In the genomic region with DNA sequence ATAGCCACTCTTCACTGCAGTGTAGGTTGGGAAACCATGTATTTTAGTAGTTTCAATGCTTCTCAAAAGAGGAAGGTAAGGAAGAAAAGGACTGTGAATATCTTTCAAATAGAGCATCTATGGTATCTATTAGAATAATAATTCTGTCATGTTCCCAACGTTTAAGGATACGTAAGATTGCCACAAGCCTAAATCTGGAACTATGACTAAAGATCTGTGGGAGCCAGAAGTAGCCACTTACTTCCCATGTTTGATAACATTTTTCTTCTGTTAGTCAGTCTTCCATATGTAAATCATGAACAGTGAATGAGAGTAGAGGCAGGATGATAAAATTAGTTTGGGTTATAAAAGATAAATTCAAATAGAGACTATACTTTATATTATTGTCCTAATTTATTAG, we compare ENCODE assay signal across 31 cellular contexts. TPM values are rescaled to one million over a fixed set of nuclear protein-coding genes. Genes with fewer than 3 reads are reported as not detected.
A peak's percentile ranks its signal among the peaks of the same experiment; 100 is the strongest.
DNase-seq lines count a peak whose midpoint lies in the region; ATAC-seq, FAIRE-seq and TF ChIP-seq lines count a peak whose summit lies in the region.
"Had no signal": no experiment of that assay in that cellular context is flagged by ENCODE, and none has a peak within 500 bp of the region (broad histone marks: within the 10 kb centered on the region; RNA-seq: fewer than 3 reads in every experiment).

No MANE protein-coding gene starts in this region.

- H2AFZ ChIP-seq in hepatocyte: no peak overlapping the region

- no peaks in the 10 kb centered on the region for H3K36me3 ChIP-seq in brain microvascular endothelial cell (replicated peaks)
- no peaks in the 10 kb centered on the region for H3K36me3 ChIP-seq in hepatocyte (replicated peaks; ENCODE audit: insufficient read depth, low read depth)
- H3K36me3 ChIP-seq: HAP-1 had no signal

- in situ Hi-C loops in brain microvascular endothelial cell (cut with HindIII; ENCODE audit: low pct_ligation_motif_present, low sequenced_read_pairs): no loop called here

- H3K9me2 ChIP-seq in hepatocyte (replicated peaks; ENCODE audit: insufficient read depth): no peaks in the 10 kb centered on the region

- no peak for TF ChIP-seq CTCF in AG04450 (IDR thresholded peaks at IDR 0.05; ENCODE audit: low read depth, low read length)
- no peak for TF ChIP-seq CTCF in brain microvascular endothelial cell (IDR thresholded peaks at IDR 0.05; ENCODE audit: low read depth, low read length, missing control alignments)
- no peak for TF ChIP-seq CTCF in hepatocyte (IDR thresholded peaks at IDR 0.05; ENCODE audit: poor library complexity)

- no peak overlapping the region for H3K4me3 ChIP-seq in AG04450 (ENCODE audit: low read depth, low read length)
- no peak overlapping the region for H3K4me3 ChIP-seq in brain microvascular endothelial cell (ENCODE audit: low read depth, low read length)
- no peak overlapping the region for H3K4me3 ChIP-seq in hepatocyte
- H3K4me3 ChIP-seq: HAP-1 had no signal

- H3K27ac ChIP-seq in AG04450 (ENCODE audit: low read depth, low read length) (peak overlapping the region; percentile 47), brain microvascular endothelial cell (peak overlapping the region; percentile 23), hepatocyte (no peak overlapping the region)

- H4K20me1 ChIP-seq in hepatocyte (ENCODE audit: insufficient read depth, poor library complexity, severe bottlenecking): no peaks in the 10 kb centered on the region

- H3K4me2 ChIP-seq in hepatocyte: peak overlapping the region; percentile 17

- DNase-seq in AG04450 (ENCODE audit: low read depth, low spot score) (peak; percentile 60), HTR-8/SVneo (ENCODE audit: insufficient read length, low spot score) (no peak), brain microvascular endothelial cell (peak; percentile 65), hepatocyte (ENCODE audit: low spot score) (no peak), NCI-H345 treated with DMSO at 0.1 percent for 48 hours (lab: John Stamatoyannopoulos, UW; ENCODE audit: unreplicated experiment) (no peak)
- DNase-seq: activated CD4-positive, alpha-beta T cell treated with anti-CD3 and anti-CD28 coated beads for 36 hours; activated CD8-positive, alpha-beta memory T cell treated with anti-CD3 and anti-CD28 coated beads for 24 hours; activated T-cell treated with anti-CD3 and anti-CD28 coated beads, Interleukin-2, amount 50 U/mL, for 48 hours; aorta; CD4-positive, CD25-positive, alpha-beta regulatory T cell; effector CD4-positive, alpha-beta T cell; glutamatergic neuron; naive thymus-derived CD8-positive, alpha-beta T cell; NCI-H1092 treated with DMSO at 0.1 percent for 48 hours; NCI-H2029; NCI-H2227 treated with DMSO at 0.1 percent for 48 hours; NCI-H82; SIG-M5; stimulated activated CD4-positive, alpha-beta T cell treated with anti-CD3 and anti-CD28 coated beads, Interleukin-12 subunit alpha, Interleukin-12 subunit beta, amount 100 ng/mL, for 4 hours; T-helper 1 cell; trophoblast cell had no signal

- H3K27me3 ChIP-seq in AG04450 (ENCODE audit: control insufficient read depth, insufficient read depth, low read length) (no peaks in the 10 kb centered on the region), brain microvascular endothelial cell (replicated peaks) (no peaks in the 10 kb centered on the region), hepatocyte (no peaks in the 10 kb centered on the region)

- POLR2A ChIA-PET in AG04450 (lab: Yijun Ruan, JAX): no interaction called here

- ATAC-seq in SK-N-SH treated with all-trans-retinoic acid at 6 μM for 48 hours: no peak
- no peak for ATAC-seq in GM19395 (IDR thresholded peaks at IDR 0.05; ENCODE audit: unreplicated experiment)
- no peak for ATAC-seq in GM21447 (IDR thresholded peaks at IDR 0.05; ENCODE audit: unreplicated experiment)
- ATAC-seq: activated CD4-positive, alpha-beta T cell treated with anti-CD3 and anti-CD28 coated beads for 36 hours; naive thymus-derived CD8-positive, alpha-beta T cell had no signal

- CTCF ChIA-PET in AG04450 (lab: Charles Lee): interaction anchor here (2.1 kb wide), 1 partner anchor 182 kb away, joined by 14 read pairs; no protein-coding TSS in a partner anchor

- no peaks in the 10 kb centered on the region for H3K79me2 ChIP-seq in hepatocyte

- peak; percentile 28 for FAIRE-seq in HTR-8/SVneo (lab: Jason Lieb, UNC)
- FAIRE-seq: G401.6 had no signal

- 79% methylated on average over 2 of the region's 2 CpGs for WGBS in hepatocyte (ENCODE audit: low lambda C conversion rate, missing lambda C conversion rate)

- H3K4me1 ChIP-seq in hepatocyte (ENCODE audit: insufficient read depth): no peaks in the 10 kb centered on the region
- H3K4me1 ChIP-seq: HAP-1 had no signal

- H3K9me3 ChIP-seq in AG04450 (ENCODE audit: control insufficient read depth, insufficient read depth, low read length): no peaks in the 10 kb centered on the region
- no peaks in the 10 kb centered on the region for H3K9me3 ChIP-seq in hepatocyte (ENCODE audit: low read depth)
- H3K9me3 ChIP-seq: HAP-1 had no signal

TF ChIP-seq in SK-N-SH treated with all-trans-retinoic acid at 6 μM for 48 hours, 23 proteins besides CTCF, POLR2A, EP300 and RAD21:
- TF ChIP-seq BACH2 (CRISPR knock-in tag; IDR thresholded peaks at IDR 0.05; ENCODE audit: borderline replicate concordance): no peak
- TF ChIP-seq ARNTL (CRISPR knock-in tag; IDR thresholded peaks at IDR 0.05; ENCODE audit: borderline replicate concordance, low read depth): no peak
- no peak for TF ChIP-seq OSR1 (CRISPR knock-in tag; IDR thresholded peaks at IDR 0.05)

RNA-seq across cellular contexts. Expression of gene MROH2B, which starts 16.3 kb away (rescaled TPM):
- polyA plus RNA-seq in AG04450 (2011; rRNA removed) (not detected in 2 replicates), hepatocyte (not detected in 2 replicates)
- polyA minus RNA-seq in AG04450 (2011; rRNA and poly(A)+ RNA removed): not detected in 2 replicates
- total RNA-seq in hepatocyte: not detected in 2 replicates
- total RNA-seq: A673; activated CD4-positive, alpha-beta T cell treated with anti-CD3 and anti-CD28 coated beads for 36 hours; aorta; CD4-positive, CD25-positive, alpha-beta regulatory T cell; chondrocyte; naive thymus-derived CD8-positive, alpha-beta T cell; OCI-LY7; osteoblast had no signal
- polyA plus RNA-seq: aorta; CD4-positive, CD25-positive, alpha-beta regulatory T cell; esophagus; naive thymus-derived CD8-positive, alpha-beta T cell had no signal

Comparison
In these comparisons a context has a peak if more than half of its experiments do, and no peak if none do; other contexts are left out.
1. DNase-seq: peak in AG04450 (single experiment) and brain microvascular endothelial cell (single experiment); none in HTR-8/SVneo (single experiment), hepatocyte (single experiment) and NCI-H345 treated with DMSO at 0.1 percent for 48 hours (single experiment).